8 cellular contexts compared by ENCODE assay signal in genomic region chr1:43368646-43369020, GRCh38. TPM values are rescaled to one million over a fixed set of nuclear protein-coding genes. Genes with fewer than 3 reads are reported as not detected.
DNase-seq lines count a peak whose midpoint lies in the region; ATAC-seq lines count a peak whose summit lies in the region.

No MANE protein-coding gene starts in this region.

- 24% methylated on average over 6 of the region's 6 CpGs for WGBS in thymus

- H3K27me3 Mint-ChIP-seq in activated CD4-positive, alpha-beta T cell treated with anti-CD3 and anti-CD28 coated beads, Interleukin-2, amount 10 ng/mL, durations not matched to agents 7 days and 5 days, result no peaks in the 10 kb centered on the region
- no peaks in the 10 kb centered on the region for H3K27me3 Mint-ChIP-seq in activated naive CD8-positive, alpha-beta T cell treated with anti-CD3 and anti-CD28 coated beads for 36 hours

- H3K4me3 Mint-ChIP-seq in activated CD4-positive, alpha-beta T cell treated with anti-CD3 and anti-CD28 coated beads, Interleukin-2, amount 10 ng/mL, durations not matched to agents 7 days and 5 days, result peak overlapping the region; percentile 94
- peak overlapping the region; percentile 91 for H3K4me3 Mint-ChIP-seq in activated naive CD8-positive, alpha-beta T cell treated with anti-CD3 and anti-CD28 coated beads for 36 hours

- ATAC-seq in HG03039 (IDR thresholded peaks at IDR 0.05; ENCODE audit: unreplicated experiment), result no peak

- peak overlapping the region; percentile 95 for H3K27ac Mint-ChIP-seq in activated CD4-positive, alpha-beta T cell treated with anti-CD3 and anti-CD28 coated beads, Interleukin-2, amount 10 ng/mL, durations not matched to agents 7 days and 5 days
- H3K27ac Mint-ChIP-seq in activated naive CD8-positive, alpha-beta T cell treated with anti-CD3 and anti-CD28 coated beads for 36 hours, result peak overlapping the region; percentile 95

- DNase-seq in activated CD4-positive, alpha-beta T cell treated with anti-CD3 and anti-CD28 coated beads, Interleukin-2, amount 10 ng/mL, durations not matched to agents 7 days and 5 days, result no peak
- no peak for DNase-seq in activated CD4-positive, alpha-beta T cell treated with anti-CD3 and anti-CD28 coated beads for 48 hours
- no peak for DNase-seq in activated naive CD8-positive, alpha-beta T cell treated with anti-CD3 and anti-CD28 coated beads for 36 hours
- DNase-seq in kidney tubule cell (ENCODE audit: low spot score), result peak; percentile 58
- no peak for DNase-seq in NCI-H2171 (lab: John Stamatoyannopoulos, UW)
- DNase-seq in activated effector memory CD4-positive, alpha-beta T cell treated with Interleukin-2 at 50 U/mL for 16 hours, result no peak

- no peaks in the 10 kb centered on the region for H3K9me3 Mint-ChIP-seq in activated CD4-positive, alpha-beta T cell treated with anti-CD3 and anti-CD28 coated beads, Interleukin-2, amount 10 ng/mL, durations not matched to agents 7 days and 5 days
- no peaks in the 10 kb centered on the region for H3K9me3 Mint-ChIP-seq in activated naive CD8-positive, alpha-beta T cell treated with anti-CD3 and anti-CD28 coated beads for 36 hours

- H3K27ac ChIP-seq in thymus (ENCODE audit: low read depth), result peak overlapping the region; percentile 89

- no peaks in the 10 kb centered on the region for H3K27me3 ChIP-seq in thymus (ENCODE audit: control insufficient read depth, insufficient read depth)

- CTCF ChIA-PET in activated CD4-positive, alpha-beta T cell treated with anti-CD3 and anti-CD28 coated beads, Interleukin-2, amount 10 ng/mL, durations not matched to agents 7 days and 5 days (lab: Charles Lee), result interaction anchor here (0.8 to 1.4 kb wide), 7 partner anchors 9 to 21 kb away, joined by 3 to 5 read pairs (median 3); partner anchors contain the start of genes MED8 and SZT2

- H3K4me1 Mint-ChIP-seq in activated CD4-positive, alpha-beta T cell treated with anti-CD3 and anti-CD28 coated beads, Interleukin-2, amount 10 ng/mL, durations not matched to agents 7 days and 5 days, result peaks cover 41% of the 10 kb centered on the region
- peaks cover 24% of the 10 kb centered on the region for H3K4me1 Mint-ChIP-seq in activated naive CD8-positive, alpha-beta T cell treated with anti-CD3 and anti-CD28 coated beads for 36 hours

- POLR2A ChIA-PET in activated CD4-positive, alpha-beta T cell treated with anti-CD3 and anti-CD28 coated beads, Interleukin-2, amount 10 ng/mL, durations not matched to agents 7 days and 5 days (lab: Charles Lee), result interaction anchor here (0.9 to 1.6 kb wide), 2 partner anchors 9 to 20 kb away, joined by 3 read pairs; no protein-coding TSS in a partner anchor

- H3K36me3 ChIP-seq in thymus (ENCODE audit: control insufficient read depth, insufficient read depth), result peaks cover 26% of the 10 kb centered on the region

- peaks cover 34% of the 10 kb centered on the region for H3K36me3 Mint-ChIP-seq in activated CD4-positive, alpha-beta T cell treated with anti-CD3 and anti-CD28 coated beads, Interleukin-2, amount 10 ng/mL, durations not matched to agents 7 days and 5 days (ENCODE audit: low read depth)
- peaks cover 21% of the 10 kb centered on the region for H3K36me3 Mint-ChIP-seq in activated naive CD8-positive, alpha-beta T cell treated with anti-CD3 and anti-CD28 coated beads for 36 hours

- H3K4me1 ChIP-seq in thymus (ENCODE audit: control insufficient read depth, insufficient read depth, low read length), result peaks cover 11% of the 10 kb centered on the region

- no peaks in the 10 kb centered on the region for H3K9me3 ChIP-seq in thymus (ENCODE audit: control insufficient read depth)

- peak overlapping the region; percentile 61 for H3K4me3 ChIP-seq in thymus (ENCODE audit: low read length)

RNA-seq across cellular contexts. Expression of gene ELOVL1, which starts 0.8 kb away (rescaled TPM):
- total RNA-seq in activated CD4-positive, alpha-beta T cell treated with anti-CD3 and anti-CD28 coated beads, Interleukin-2, amount 10 ng/mL, durations not matched to agents 7 days and 5 days, result 10 to 100 TPM; 77.1 to 85.0 TPM
- 10 to 100 TPM; 66.9 to 67.4 TPM for total RNA-seq in activated naive CD8-positive, alpha-beta T cell treated with anti-CD3 and anti-CD28 coated beads for 36 hours
- 44.8 TPM for polyA plus RNA-seq in thymus

RNA-seq across cellular contexts. Expression of gene CDC20, which starts 9.9 kb away (rescaled TPM):
- 100 to 1,000 TPM; 176 to 188 TPM for total RNA-seq in activated CD4-positive, alpha-beta T cell treated with anti-CD3 and anti-CD28 coated beads, Interleukin-2, amount 10 ng/mL, durations not matched to agents 7 days and 5 days
- 100 to 1,000 TPM; 182 to 184 TPM for total RNA-seq in activated naive CD8-positive, alpha-beta T cell treated with anti-CD3 and anti-CD28 coated beads for 36 hours
- polyA plus RNA-seq in thymus, result 14.1 TPM

RNA-seq across cellular contexts. Expression of gene MED8, which starts 21.0 kb away (rescaled TPM):
- 10 to 100 TPM; 30.2 to 33.3 TPM for total RNA-seq in activated CD4-positive, alpha-beta T cell treated with anti-CD3 and anti-CD28 coated beads, Interleukin-2, amount 10 ng/mL, durations not matched to agents 7 days and 5 days
- total RNA-seq in activated naive CD8-positive, alpha-beta T cell treated with anti-CD3 and anti-CD28 coated beads for 36 hours, result 10 to 100 TPM; 34.1 to 35.7 TPM
- polyA plus RNA-seq in thymus, result 32.3 TPM

RNA-seq across cellular contexts. Expression of gene SZT2, which starts 21.1 kb away (rescaled TPM):
- total RNA-seq in activated CD4-positive, alpha-beta T cell treated with anti-CD3 and anti-CD28 coated beads, Interleukin-2, amount 10 ng/mL, durations not matched to agents 7 days and 5 days, result 10 to 100 TPM; 66.6 to 74.3 TPM
- total RNA-seq in activated naive CD8-positive, alpha-beta T cell treated with anti-CD3 and anti-CD28 coated beads for 36 hours, result 10 to 100 TPM; 22.4 to 27.6 TPM
- polyA plus RNA-seq in thymus, result 19.9 TPM

RNA-seq across cellular contexts. Expression of gene MPL, which starts 31.0 kb away (rescaled TPM):
- not detected for total RNA-seq in activated CD4-positive, alpha-beta T cell treated with anti-CD3 and anti-CD28 coated beads, Interleukin-2, amount 10 ng/mL, durations not matched to agents 7 days and 5 days
- not detected for total RNA-seq in activated naive CD8-positive, alpha-beta T cell treated with anti-CD3 and anti-CD28 coated beads for 36 hours
- polyA plus RNA-seq in thymus, result 0.02 TPM
